In genomic region chr18:45328271-45328670, GRCh38 we compare ENCODE assay signal across 15 cellular contexts.
A peak's percentile ranks its signal among the peaks of the same experiment; 100 is the strongest.
DNase-seq lines count a peak whose midpoint lies in the region; ATAC-seq and TF ChIP-seq lines count a peak whose summit lies in the region.
"Had no signal": no experiment of that assay in that cellular context is flagged by ENCODE, and none has a peak within 500 bp of the region (broad histone marks: within the 10 kb centered on the region; RNA-seq: fewer than 3 reads in every experiment).

No MANE protein-coding gene starts in this region.

- H3K9ac ChIP-seq in mesendoderm (ENCODE audit: low read length), result no peak overlapping the region

- no peak overlapping the region for H3K4me2 ChIP-seq in mesendoderm (ENCODE audit: low read length)

- ATAC-seq in left ventricle myocardium superior (peak; percentile 51), psoas muscle (peak in 2 of 4 donors; percentile 10 to 22)

- no peak overlapping the region for H3K4me3 ChIP-seq in mesendoderm (ENCODE audit: low read length)
- no peak overlapping the region for H3K4me3 ChIP-seq in psoas muscle
- H3K4me3 ChIP-seq: HAP-1 had no signal

- no peak overlapping the region for H2BK15ac ChIP-seq in mesendoderm (replicated peaks; ENCODE audit: low read depth)

- no peak overlapping the region for H2BK120ac ChIP-seq in mesendoderm (ENCODE audit: low read depth, low read length)

- intact Hi-C loops in left ventricle myocardium superior (cut with micrococcal nuclease), result no loop called here
- intact Hi-C loops in cardiac septum (cut with DNase I), result loop anchor here (5.0 kb wide), 1 partner anchor 311 kb away; no protein-coding TSS in a partner anchor
- intact Hi-C loops in psoas muscle (cut with DNase I), result no loop called here

- H3K23ac ChIP-seq in mesendoderm (ENCODE audit: low read length), result no peak overlapping the region

- WGBS in mesendoderm (ENCODE audit: extremely low coverage, insufficient coverage, low lambda C conversion rate), result no CpG with 5 or more reads among the region's 3 CpGs
- 15 to 33% (median 19%) methylated on average over 3 of the region's 3 CpGs for WGBS in psoas muscle, 3 donors

- H3K79me1 ChIP-seq in mesendoderm (ENCODE audit: low read length), result no peaks in the 10 kb centered on the region

- no peak overlapping the region for H2AK5ac ChIP-seq in mesendoderm (ENCODE audit: low read length)

- no peak for TF ChIP-seq CTCF in psoas muscle (IDR thresholded peaks at IDR 0.05)

- H3K9me3 ChIP-seq in psoas muscle, result no peaks in the 10 kb centered on the region
- H3K9me3 ChIP-seq: HAP-1 had no signal

- no peak overlapping the region for H3K4ac ChIP-seq in mesendoderm (ENCODE audit: low read depth, low read length)

- no peak for DNase-seq in left ventricle myocardium superior
- no peak for DNase-seq in cardiac septum (ENCODE audit: low spot score)
- no peak for DNase-seq in mesendoderm
- DNase-seq in psoas muscle, result no peak
- DNase-seq in nucleus accumbens (lab: John Stamatoyannopoulos, UW), result no peak
- no peak for DNase-seq in NCI-H2081 treated with DMSO at 0.1 percent for 48 hours (lab: John Stamatoyannopoulos, UW)
- no peak for DNase-seq in HuH-7 (ENCODE audit: low spot score)
- DNase-seq in amniotic stem cell (lab: John Stamatoyannopoulos, UW), result no peak
- DNase-seq: C1 segment of cervical spinal cord, EL, NCI-H1930, NCI-H2227 treated with DMSO at 0.1 percent for 48 hours, NCI-H524 treated with DMSO at 0.1 percent for 48 hours, OCI-M1 had no signal

- H4K5ac ChIP-seq in mesendoderm (ENCODE audit: low read length), result no peak overlapping the region

- H3K36me3 ChIP-seq in mesendoderm (ENCODE audit: control insufficient read depth, insufficient read depth, low read length), result no peaks in the 10 kb centered on the region
- no peaks in the 10 kb centered on the region for H3K36me3 ChIP-seq in psoas muscle (ENCODE audit: insufficient read depth in 1 of 2, low read depth in 1 of 2)
- H3K36me3 ChIP-seq: HAP-1 had no signal

- H3K27ac ChIP-seq in mesendoderm (ENCODE audit: low read depth, low read length) (no peak overlapping the region), psoas muscle (peak overlapping the region; percentile 91)

- peak overlapping the region; percentile 2 for H2BK5ac ChIP-seq in mesendoderm (ENCODE audit: low read length)

- H3K56ac ChIP-seq in mesendoderm (ENCODE audit: low read length), result no peak overlapping the region

- no peaks in the 10 kb centered on the region for H3K79me2 ChIP-seq in mesendoderm (ENCODE audit: control insufficient read depth, insufficient read depth, low read length)

- H4K8ac ChIP-seq in mesendoderm (ENCODE audit: low read depth, low read length), result no peak overlapping the region

- H3K27me3 ChIP-seq in mesendoderm (ENCODE audit: insufficient read depth, low read length, poor library complexity), result no peaks in the 10 kb centered on the region
- no peaks in the 10 kb centered on the region for H3K27me3 ChIP-seq in psoas muscle (ENCODE audit: insufficient read depth in 3 of 3, low read length in 2 of 3)

- H3K4me1 ChIP-seq in mesendoderm (ENCODE audit: control insufficient read depth, low read depth, low read length), result peaks cover 6% of the 10 kb centered on the region
- H3K4me1 ChIP-seq in psoas muscle, result peaks cover 85% of the 10 kb centered on the region
- H3K4me1 ChIP-seq: HAP-1 had no signal

- H3K18ac ChIP-seq in mesendoderm (ENCODE audit: low read length), result no peak overlapping the region
